ENCODE assay signal across 8 cellular contexts in genomic region chr6:13485923-13486557, GRCh38. TPM values are rescaled to one million over a fixed set of nuclear protein-coding genes. Genes with fewer than 3 reads are reported as not detected.
DNase-seq lines count a peak whose midpoint lies in the region; ATAC-seq and TF ChIP-seq lines count a peak whose summit lies in the region.

No MANE protein-coding gene starts in this region.

- no peak for TF ChIP-seq CTCF in LNCaP clone FGC (IDR thresholded peaks at IDR 0.05; ENCODE audit: control insufficient read depth, extremely low read depth, insufficient read depth)

- H3K9me3 Mint-ChIP-seq in T-cell, result no peaks in the 10 kb centered on the region

- no peak for ATAC-seq in T-cell (replicated peaks in 1 of 4)

- H3K27me3 Mint-ChIP-seq in T-cell, result peaks cover 10 to 17% of the 10 kb centered on the region in 2 donors

- DNase-seq in GM03348 (ENCODE audit: low spot score) (peak; percentile 60), LNCaP clone FGC (ENCODE audit: low read depth) (no peak), T-cell (peak in 14 of 34 experiments; percentile 10 to 46 (median 20)), cerebellum (ENCODE audit: low spot score) (peak; percentile 74), kidney tubule cell (ENCODE audit: low spot score) (peak; percentile 53), middle frontal gyrus (ENCODE audit: extremely low spot score, low spot score) (no peak), DMS153 (lab: John Stamatoyannopoulos, UW) (no peak)
- DNase-seq in stimulated activated CD4-positive, alpha-beta T cell treated with anti-CD3 and anti-CD28 coated beads, Interleukin-2, amount 100 ng/mL, for 4 hours (ENCODE audit: low read depth), result peak; percentile 30

- no peaks in the 10 kb centered on the region for H3K36me3 Mint-ChIP-seq in T-cell

- H3K27ac Mint-ChIP-seq in T-cell, result peak overlapping the region in 1 of 2 donors; percentile 41

- POLR2A ChIA-PET in T-cell (lab: Charles Lee), result interaction anchor here in 1 of 2 donors (0.5 to 0.6 kb wide), 2 partner anchors 37 to 213 kb away, joined by 3 to 6 read pairs; no protein-coding TSS in a partner anchor

- H3K4me3 Mint-ChIP-seq in T-cell, result peak overlapping the region; percentile 85 to 94 (median 88)

- CTCF ChIA-PET in T-cell (lab: Charles Lee), result interaction anchor here (0.6 to 2.6 kb wide), 6 partner anchors 25 to 1773 kb away, joined by 3 to 10 read pairs (median 4); partner anchors contain the start of gene SIRT5 (in 1 of the 2)

- peaks cover 27 to 39% (median 35%) of the 10 kb centered on the region in 3 donors for H3K4me1 Mint-ChIP-seq in T-cell

- H3K4me3 ChIP-seq in LNCaP clone FGC (ENCODE audit: low read depth, low read length), result peak overlapping the region; percentile 58

RNA-seq across cellular contexts. Expression of gene GFOD1, which starts 1.4 kb away (rescaled TPM):
- 1 to 10 TPM; 1.9 to 3.2 (median 2.3) TPM for total RNA-seq in T-cell
- 33.8 TPM for total RNA-seq in cerebellum

Comparison
In these comparisons a context has a peak if more than half of its experiments do, and no peak if none do; other contexts are left out.
1. DNase-seq: peak in GM03348 (single experiment), cerebellum (single experiment), kidney tubule cell (single experiment) and stimulated activated CD4-positive, alpha-beta T cell treated with anti-CD3 and anti-CD28 coated beads, Interleukin-2, amount 100 ng/mL, for 4 hours (single experiment); none in LNCaP clone FGC (single experiment), middle frontal gyrus (single experiment) and DMS153 (single experiment).